In the genomic region with DNA sequence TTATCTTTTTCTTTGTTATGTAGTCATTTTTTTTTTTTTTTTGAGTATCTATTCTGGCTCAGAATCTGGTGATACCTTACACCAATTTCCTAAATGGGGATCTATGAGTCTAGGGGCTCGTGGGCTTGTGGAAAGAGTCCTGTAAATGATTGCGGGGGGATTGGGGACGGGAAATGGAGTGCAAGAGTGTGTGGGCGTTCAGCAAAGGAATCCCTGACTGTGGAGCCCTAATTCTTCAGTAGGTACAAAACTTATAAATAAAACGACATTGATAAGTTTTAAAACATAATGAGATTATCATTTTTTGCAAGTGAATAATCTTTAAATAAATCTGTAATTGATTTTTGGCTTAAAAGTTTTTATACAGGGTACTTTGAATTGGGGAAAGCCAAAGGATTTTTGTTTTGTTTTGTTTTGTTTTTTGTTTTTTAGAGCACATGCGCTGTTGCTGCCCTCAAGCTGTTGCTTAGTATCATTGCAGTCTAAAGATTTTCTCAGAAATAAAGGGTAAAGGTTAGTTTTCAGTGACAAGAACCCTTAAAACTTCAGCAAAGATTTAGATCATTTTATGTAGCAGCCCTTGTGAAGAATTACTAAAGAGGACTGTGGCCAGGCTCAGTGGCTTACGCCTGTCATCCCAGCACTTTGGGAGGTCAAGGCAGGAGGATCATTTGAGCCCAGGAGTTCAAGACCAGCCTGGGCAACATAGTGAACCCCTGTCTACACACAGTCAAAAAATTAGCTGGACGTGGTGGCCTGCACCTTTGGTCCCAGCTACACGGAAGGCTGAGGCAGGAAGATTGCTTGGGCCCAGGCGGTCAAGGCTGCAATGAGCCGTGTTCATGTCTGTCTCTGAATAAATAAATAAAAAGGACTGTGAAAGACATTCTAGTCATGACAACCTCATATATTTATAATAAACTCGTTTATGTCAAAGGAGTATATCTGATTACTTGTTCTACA, we compare ENCODE assay signal across 8 cellular contexts. TPM values are rescaled to one million over a fixed set of nuclear protein-coding genes. Genes with fewer than 3 reads are reported as not detected.
A peak's percentile ranks its signal among the peaks of the same experiment; 100 is the strongest.
DNase-seq lines count a peak whose midpoint lies in the region; ATAC-seq lines count a peak whose summit lies in the region.

No MANE protein-coding gene starts in this region.

- H3K36me3 ChIP-seq in CD4-positive, alpha-beta memory T cell (ENCODE audit: insufficient read depth, low read length) = peaks cover 3% of the 10 kb centered on the region

- H3K9me3 ChIP-seq in CD4-positive, alpha-beta memory T cell (ENCODE audit: control insufficient read depth in 1 of 2, low read length in 2 of 2) = no peaks in the 10 kb centered on the region

- H3K27ac Mint-ChIP-seq in CD4-positive, alpha-beta memory T cell = peak overlapping the region; percentile 98 to 100 (median 99)
- H3K27ac Mint-ChIP-seq in stimulated activated naive CD8-positive, alpha-beta T cell treated with anti-CD3 and anti-CD28 coated beads, Interleukin-15, amount 100 ng/mL, for 72 hours = peak overlapping the region; percentile 86 to 94

- H3K4me1 Mint-ChIP-seq in CD4-positive, alpha-beta memory T cell = peaks cover 30 to 59% (median 40%) of the 10 kb centered on the region in 4 donors
- H3K4me1 Mint-ChIP-seq in stimulated activated naive CD8-positive, alpha-beta T cell treated with anti-CD3 and anti-CD28 coated beads, Interleukin-15, amount 100 ng/mL, for 72 hours = peaks cover 37% of the 10 kb centered on the region

- ATAC-seq in GM18907 (IDR thresholded peaks at IDR 0.05; ENCODE audit: unreplicated experiment) = peak; percentile 17
- no peak for ATAC-seq in stimulated activated naive CD8-positive, alpha-beta T cell treated with anti-CD3 and anti-CD28 coated beads, Interleukin-15, amount 100 ng/mL, for 72 hours
- ATAC-seq in HG02759 (IDR thresholded peaks at IDR 0.05; ENCODE audit: unreplicated experiment) = no peak

- CTCF ChIA-PET in CD4-positive, alpha-beta memory T cell (lab: Charles Lee; ENCODE audit: partially characterized antibody) = interaction anchor here (1.0 to 7.5 kb wide), 8 partner anchors 16 to 291 kb away, joined by 3 to 122 read pairs (median 10); a partner anchor contains a TSS

- H3K4me1 ChIP-seq in CD4-positive, alpha-beta memory T cell (ENCODE audit: insufficient read depth, low read length) = peaks cover 49% of the 10 kb centered on the region

- peak overlapping the region; percentile 97 to 99 (median 98) for H3K4me3 Mint-ChIP-seq in CD4-positive, alpha-beta memory T cell
- peak overlapping the region; percentile 94 to 97 for H3K4me3 Mint-ChIP-seq in stimulated activated naive CD8-positive, alpha-beta T cell treated with anti-CD3 and anti-CD28 coated beads, Interleukin-15, amount 100 ng/mL, for 72 hours

- intact Hi-C loops in CD4-positive, alpha-beta memory T cell (cut with micrococcal nuclease) = loop anchor here (1.0 kb wide), 1 partner anchor 267 kb away; no protein-coding TSS in a partner anchor

- peak overlapping the region; percentile 88 to 92 for H3K4me3 ChIP-seq in CD4-positive, alpha-beta memory T cell (ENCODE audit: low read length in 2 of 2)

- peak in 4 of 5 donors; percentile 40 to 57 (median 50) for DNase-seq in CD4-positive, alpha-beta memory T cell
- DNase-seq in NCI-H345 (lab: John Stamatoyannopoulos, UW) (peak; percentile 28), amniotic stem cell (lab: John Stamatoyannopoulos, UW) (peak; percentile 1), iris pigment epithelial cell (ENCODE audit: low read depth) (peak; percentile 52), COR-L47 (lab: John Stamatoyannopoulos, UW) (no peak)
- no peak for DNase-seq in stimulated activated naive CD8-positive, alpha-beta T cell treated with anti-CD3 and anti-CD28 coated beads, Interleukin-15, amount 100 ng/mL, for 72 hours

- POLR2A ChIA-PET in CD4-positive, alpha-beta memory T cell (lab: Charles Lee; ENCODE audit: partially characterized antibody) = interaction anchor here (0.7 to 5.6 kb wide), 10 partner anchors 7 to 266 kb away, joined by 3 to 444 read pairs (median 5); a partner anchor contains a TSS

- H3K9me3 Mint-ChIP-seq in CD4-positive, alpha-beta memory T cell = peaks cover 0 to 4% (median 0%) of the 10 kb centered on the region in 8 donors
- no peaks in the 10 kb centered on the region for H3K9me3 Mint-ChIP-seq in stimulated activated naive CD8-positive, alpha-beta T cell treated with anti-CD3 and anti-CD28 coated beads, Interleukin-15, amount 100 ng/mL, for 72 hours

- no peaks in the 10 kb centered on the region for H3K27me3 Mint-ChIP-seq in CD4-positive, alpha-beta memory T cell
- H3K27me3 Mint-ChIP-seq in stimulated activated naive CD8-positive, alpha-beta T cell treated with anti-CD3 and anti-CD28 coated beads, Interleukin-15, amount 100 ng/mL, for 72 hours = no peaks in the 10 kb centered on the region

- no peaks in the 10 kb centered on the region for H3K27me3 ChIP-seq in CD4-positive, alpha-beta memory T cell (ENCODE audit: insufficient read depth, low read length)

- H3K27ac ChIP-seq in CD4-positive, alpha-beta memory T cell (ENCODE audit: low read depth, low read length) = peak overlapping the region; percentile 96

- H3K36me3 Mint-ChIP-seq in CD4-positive, alpha-beta memory T cell = peaks cover 2 to 29% of the 10 kb centered on the region in 2 donors

RNA-seq across cellular contexts. Expression of a gene that starts 1.7 kb away (rescaled TPM):
- 100 to 1,000 TPM; 134 to 136 TPM for total RNA-seq in CD4-positive, alpha-beta memory T cell
- polyA plus RNA-seq in CD4-positive, alpha-beta memory T cell = 10 to 100 TPM; 23.6 to 62.6 TPM

RNA-seq across cellular contexts. Expression of a gene that starts 48.6 kb away (rescaled TPM):
- total RNA-seq in CD4-positive, alpha-beta memory T cell = 10 to 100 TPM in 1 of 2 experiments, 1 to 10 TPM in 1; 9.9 to 10.9 TPM
- polyA plus RNA-seq in CD4-positive, alpha-beta memory T cell = 1 to 10 TPM; 7.4 to 9.6 TPM

RNA-seq across cellular contexts. Expression of a gene that starts 48.8 kb away (rescaled TPM):
- total RNA-seq in CD4-positive, alpha-beta memory T cell = 1 to 10 TPM; 1.2 to 1.3 TPM
- polyA plus RNA-seq in CD4-positive, alpha-beta memory T cell = 1 to 10 TPM in 1 of 2 donors, under 1 TPM in 1; 0.48 to 1.9 TPM

Comparison
In these comparisons a context has a peak if more than half of its experiments do, and no peak if none do; other contexts are left out.
1. DNase-seq: peak in CD4-positive, alpha-beta memory T cell (4 of 5), NCI-H345 (single experiment), amniotic stem cell (single experiment) and iris pigment epithelial cell (single experiment); none in stimulated activated naive CD8-positive, alpha-beta T cell treated with anti-CD3 and anti-CD28 coated beads, Interleukin-15, amount 100 ng/mL, for 72 hours (0 of 2) and COR-L47 (single experiment).